In genomic region chr7:107387077-107387476, GRCh38 we compare ENCODE assay signal across 10 cellular contexts.
DNase-seq lines count a peak whose midpoint lies in the region; ATAC-seq lines count a peak whose summit lies in the region.
"Had no signal": no experiment of that assay in that cellular context is flagged by ENCODE, and none has a peak within 500 bp of the region (broad histone marks: within the 10 kb centered on the region; RNA-seq: fewer than 3 reads in every experiment).

No MANE protein-coding gene starts in this region.

- H3K36me3 Mint-ChIP-seq in immature natural killer cell, result peaks cover 0 to 6% (median 0%) of the 10 kb centered on the region in 3 donors

- peaks cover 12 to 39% of the 10 kb centered on the region in 2 donors for H3K4me1 Mint-ChIP-seq in immature natural killer cell

- no peak for ATAC-seq in HG02763 (IDR thresholded peaks at IDR 0.05; ENCODE audit: unreplicated experiment)
- no peak for ATAC-seq in HG02852 (IDR thresholded peaks at IDR 0.05; ENCODE audit: unreplicated experiment)
- ATAC-seq: HCT116 had no signal

- DNase-seq in AG08396 (ENCODE audit: low spot score), result peak; percentile 13
- DNase-seq in M059J (ENCODE audit: low read depth), result peak; percentile 72
- DNase-seq in dermis blood vessel endothelial cell, result peak; percentile 71
- DNase-seq in medulla oblongata (ENCODE audit: extremely low spot score), result peak; percentile 56
- no peak for DNase-seq in T-helper 2 cell
- DNase-seq in immature natural killer cell, result no peak
- DNase-seq: stimulated activated naive CD4-positive, alpha-beta T cell treated with Interleukin-2 at 50 U/mL for 16 hours had no signal

- peaks cover 0 to 2% (median 0%) of the 10 kb centered on the region in 3 donors for H3K27me3 Mint-ChIP-seq in immature natural killer cell (ENCODE audit: low read depth in 3 of 3)

- H3K4me3 Mint-ChIP-seq in immature natural killer cell, result no peak overlapping the region

- peak overlapping the region in 1 of 6 donors; percentile 31 for H3K27ac Mint-ChIP-seq in immature natural killer cell

- no peaks in the 10 kb centered on the region for H3K9me3 Mint-ChIP-seq in immature natural killer cell

Comparison
In these comparisons a context has a peak if more than half of its experiments do, and no peak if none do; other contexts are left out.
1. DNase-seq: peak in AG08396 (single experiment), M059J (single experiment), dermis blood vessel endothelial cell (single experiment) and medulla oblongata (single experiment); none in T-helper 2 cell (0 of 5) and immature natural killer cell (0 of 3).